In the genomic region with DNA sequence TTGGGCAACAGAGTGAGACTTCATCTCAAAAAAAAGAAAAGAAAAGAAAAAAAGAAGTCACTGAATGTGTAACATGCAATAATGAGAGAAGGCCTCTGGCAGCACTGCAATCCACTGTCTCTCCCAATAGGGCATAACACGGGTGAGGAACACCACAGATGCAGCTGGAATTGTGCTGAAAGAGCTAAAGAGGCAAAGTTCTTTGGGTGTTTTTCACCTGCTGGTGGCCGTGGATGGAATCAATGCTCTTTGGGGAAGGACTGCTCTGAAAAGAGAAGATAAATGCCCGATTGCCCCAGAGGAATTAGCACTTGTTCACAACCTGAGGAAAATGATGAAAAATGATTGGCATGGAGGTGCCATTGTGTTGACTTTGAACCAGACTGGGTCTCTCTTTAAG, we compare ENCODE assay signal across 2 cellular contexts.
A peak's percentile ranks its signal among the peaks of the same experiment; 100 is the strongest.
TF ChIP-seq lines count a peak whose summit lies in the region.

No MANE protein-coding gene starts in this region.

TF ChIP-seq in IMR-90, 13 proteins besides CTCF, POLR2A, EP300 and RAD21:
- TF ChIP-seq, protein P1, sequence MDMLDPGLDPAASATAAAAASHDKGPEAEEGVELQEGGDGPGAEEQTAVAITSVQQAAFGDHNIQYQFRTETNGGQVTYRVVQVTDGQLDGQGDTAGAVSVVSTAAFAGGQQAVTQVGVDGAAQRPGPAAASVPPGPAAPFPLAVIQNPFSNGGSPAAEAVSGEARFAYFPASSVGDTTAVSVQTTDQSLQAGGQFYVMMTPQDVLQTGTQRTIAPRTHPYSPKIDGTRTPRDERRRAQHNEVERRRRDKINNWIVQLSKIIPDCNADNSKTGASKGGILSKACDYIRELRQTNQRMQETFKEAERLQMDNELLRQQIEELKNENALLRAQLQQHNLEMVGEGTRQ (IDR thresholded peaks at IDR 0.05; ENCODE audit: low read depth, low read length), result no peak
- TF ChIP-seq NFE2L2 (IDR thresholded peaks at IDR 0.05; ENCODE audit: low read depth, low read length) (no peak), FOS (IDR thresholded peaks at IDR 0.05; ENCODE audit: low read depth, low read length) (no peak), MAFK (IDR thresholded peaks at IDR 0.05; ENCODE audit: low read depth, low read length) (no peak), MXI1 (IDR thresholded peaks at IDR 0.05; ENCODE audit: borderline replicate concordance, low read depth, low read length) (no peak), BHLHE40 (IDR thresholded peaks at IDR 0.05; ENCODE audit: low read depth, low read length) (no peak), SMC3 (IDR thresholded peaks at IDR 0.05; ENCODE audit: low read depth, low read length) (no peak), MAZ (IDR thresholded peaks at IDR 0.05; ENCODE audit: borderline replicate concordance, low read depth, low read length) (no peak), CEBPB (IDR thresholded peaks at IDR 0.05; ENCODE audit: low read depth, low read length) (no peak), RCOR1 (IDR thresholded peaks at IDR 0.05; ENCODE audit: insufficient replicate concordance, low read length) (no peak), CHD1 (IDR thresholded peaks at IDR 0.05; ENCODE audit: low read depth, low read length) (no peak), RFX5 (IDR thresholded peaks at IDR 0.05; ENCODE audit: low read depth, low read length) (no peak)
- TF ChIP-seq, protein P2, sequence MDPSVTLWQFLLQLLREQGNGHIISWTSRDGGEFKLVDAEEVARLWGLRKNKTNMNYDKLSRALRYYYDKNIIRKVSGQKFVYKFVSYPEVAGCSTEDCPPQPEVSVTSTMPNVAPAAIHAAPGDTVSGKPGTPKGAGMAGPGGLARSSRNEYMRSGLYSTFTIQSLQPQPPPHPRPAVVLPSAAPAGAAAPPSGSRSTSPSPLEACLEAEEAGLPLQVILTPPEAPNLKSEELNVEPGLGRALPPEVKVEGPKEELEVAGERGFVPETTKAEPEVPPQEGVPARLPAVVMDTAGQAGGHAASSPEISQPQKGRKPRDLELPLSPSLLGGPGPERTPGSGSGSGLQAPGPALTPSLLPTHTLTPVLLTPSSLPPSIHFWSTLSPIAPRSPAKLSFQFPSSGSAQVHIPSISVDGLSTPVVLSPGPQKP (IDR thresholded peaks at IDR 0.05; ENCODE audit: borderline replicate concordance, low read depth, low read length), result no peak
TF ChIP-seq in IMR-90: peak in this region for 0.

TF ChIP-seq in H1, 55 proteins besides CTCF, POLR2A, EP300 and RAD21:
- no peak for TF ChIP-seq GABPA (IDR thresholded peaks at IDR 0.05; ENCODE audit: borderline replicate concordance, insufficient read depth, low read length)
- TF ChIP-seq POU5F1 (IDR thresholded peaks at IDR 0.05; ENCODE audit: low read depth, low read length), result no peak
- no peak for TF ChIP-seq KDM1A (IDR thresholded peaks at IDR 0.05; ENCODE audit: borderline replicate concordance, low read length)
- TF ChIP-seq SP2 (IDR thresholded peaks at IDR 0.05; ENCODE audit: low read length), result no peak
- TF ChIP-seq, protein P3, sequence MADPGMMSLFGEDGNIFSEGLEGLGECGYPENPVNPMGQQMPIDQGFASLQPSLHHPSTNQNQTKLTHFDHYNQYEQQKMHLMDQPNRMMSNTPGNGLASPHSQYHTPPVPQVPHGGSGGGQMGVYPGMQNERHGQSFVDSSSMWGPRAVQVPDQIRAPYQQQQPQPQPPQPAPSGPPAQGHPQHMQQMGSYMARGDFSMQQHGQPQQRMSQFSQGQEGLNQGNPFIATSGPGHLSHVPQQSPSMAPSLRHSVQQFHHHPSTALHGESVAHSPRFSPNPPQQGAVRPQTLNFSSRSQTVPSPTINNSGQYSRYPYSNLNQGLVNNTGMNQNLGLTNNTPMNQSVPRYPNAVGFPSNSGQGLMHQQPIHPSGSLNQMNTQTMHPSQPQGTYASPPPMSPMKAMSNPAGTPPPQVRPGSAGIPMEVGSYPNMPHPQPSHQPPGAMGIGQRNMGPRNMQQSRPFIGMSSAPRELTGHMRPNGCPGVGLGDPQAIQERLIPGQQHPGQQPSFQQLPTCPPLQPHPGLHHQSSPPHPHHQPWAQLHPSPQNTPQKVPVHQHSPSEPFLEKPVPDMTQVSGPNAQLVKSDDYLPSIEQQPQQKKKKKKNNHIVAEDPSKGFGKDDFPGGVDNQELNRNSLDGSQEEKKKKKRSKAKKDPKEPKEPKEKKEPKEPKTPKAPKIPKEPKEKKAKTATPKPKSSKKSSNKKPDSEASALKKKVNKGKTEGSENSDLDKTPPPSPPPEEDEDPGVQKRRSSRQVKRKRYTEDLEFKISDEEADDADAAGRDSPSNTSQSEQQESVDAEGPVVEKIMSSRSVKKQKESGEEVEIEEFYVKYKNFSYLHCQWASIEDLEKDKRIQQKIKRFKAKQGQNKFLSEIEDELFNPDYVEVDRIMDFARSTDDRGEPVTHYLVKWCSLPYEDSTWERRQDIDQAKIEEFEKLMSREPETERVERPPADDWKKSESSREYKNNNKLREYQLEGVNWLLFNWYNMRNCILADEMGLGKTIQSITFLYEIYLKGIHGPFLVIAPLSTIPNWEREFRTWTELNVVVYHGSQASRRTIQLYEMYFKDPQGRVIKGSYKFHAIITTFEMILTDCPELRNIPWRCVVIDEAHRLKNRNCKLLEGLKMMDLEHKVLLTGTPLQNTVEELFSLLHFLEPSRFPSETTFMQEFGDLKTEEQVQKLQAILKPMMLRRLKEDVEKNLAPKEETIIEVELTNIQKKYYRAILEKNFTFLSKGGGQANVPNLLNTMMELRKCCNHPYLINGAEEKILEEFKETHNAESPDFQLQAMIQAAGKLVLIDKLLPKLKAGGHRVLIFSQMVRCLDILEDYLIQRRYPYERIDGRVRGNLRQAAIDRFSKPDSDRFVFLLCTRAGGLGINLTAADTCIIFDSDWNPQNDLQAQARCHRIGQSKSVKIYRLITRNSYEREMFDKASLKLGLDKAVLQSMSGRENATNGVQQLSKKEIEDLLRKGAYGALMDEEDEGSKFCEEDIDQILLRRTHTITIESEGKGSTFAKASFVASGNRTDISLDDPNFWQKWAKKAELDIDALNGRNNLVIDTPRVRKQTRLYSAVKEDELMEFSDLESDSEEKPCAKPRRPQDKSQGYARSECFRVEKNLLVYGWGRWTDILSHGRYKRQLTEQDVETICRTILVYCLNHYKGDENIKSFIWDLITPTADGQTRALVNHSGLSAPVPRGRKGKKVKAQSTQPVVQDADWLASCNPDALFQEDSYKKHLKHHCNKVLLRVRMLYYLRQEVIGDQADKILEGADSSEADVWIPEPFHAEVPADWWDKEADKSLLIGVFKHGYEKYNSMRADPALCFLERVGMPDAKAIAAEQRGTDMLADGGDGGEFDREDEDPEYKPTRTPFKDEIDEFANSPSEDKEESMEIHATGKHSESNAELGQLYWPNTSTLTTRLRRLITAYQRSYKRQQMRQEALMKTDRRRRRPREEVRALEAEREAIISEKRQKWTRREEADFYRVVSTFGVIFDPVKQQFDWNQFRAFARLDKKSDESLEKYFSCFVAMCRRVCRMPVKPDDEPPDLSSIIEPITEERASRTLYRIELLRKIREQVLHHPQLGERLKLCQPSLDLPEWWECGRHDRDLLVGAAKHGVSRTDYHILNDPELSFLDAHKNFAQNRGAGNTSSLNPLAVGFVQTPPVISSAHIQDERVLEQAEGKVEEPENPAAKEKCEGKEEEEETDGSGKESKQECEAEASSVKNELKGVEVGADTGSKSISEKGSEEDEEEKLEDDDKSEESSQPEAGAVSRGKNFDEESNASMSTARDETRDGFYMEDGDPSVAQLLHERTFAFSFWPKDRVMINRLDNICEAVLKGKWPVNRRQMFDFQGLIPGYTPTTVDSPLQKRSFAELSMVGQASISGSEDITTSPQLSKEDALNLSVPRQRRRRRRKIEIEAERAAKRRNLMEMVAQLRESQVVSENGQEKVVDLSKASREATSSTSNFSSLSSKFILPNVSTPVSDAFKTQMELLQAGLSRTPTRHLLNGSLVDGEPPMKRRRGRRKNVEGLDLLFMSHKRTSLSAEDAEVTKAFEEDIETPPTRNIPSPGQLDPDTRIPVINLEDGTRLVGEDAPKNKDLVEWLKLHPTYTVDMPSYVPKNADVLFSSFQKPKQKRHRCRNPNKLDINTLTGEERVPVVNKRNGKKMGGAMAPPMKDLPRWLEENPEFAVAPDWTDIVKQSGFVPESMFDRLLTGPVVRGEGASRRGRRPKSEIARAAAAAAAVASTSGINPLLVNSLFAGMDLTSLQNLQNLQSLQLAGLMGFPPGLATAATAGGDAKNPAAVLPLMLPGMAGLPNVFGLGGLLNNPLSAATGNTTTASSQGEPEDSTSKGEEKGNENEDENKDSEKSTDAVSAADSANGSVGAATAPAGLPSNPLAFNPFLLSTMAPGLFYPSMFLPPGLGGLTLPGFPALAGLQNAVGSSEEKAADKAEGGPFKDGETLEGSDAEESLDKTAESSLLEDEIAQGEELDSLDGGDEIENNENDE (IDR thresholded peaks at IDR 0.05; ENCODE audit: insufficient replicate concordance, low read length), result peak; percentile 56
- no peak for TF ChIP-seq SIRT6 (IDR thresholded peaks at IDR 0.05; ENCODE audit: low read length)
